ENCODE assay signal across 28 cellular contexts in genomic region chr20:731891-732560, GRCh38. TPM values are rescaled to one million over a fixed set of nuclear protein-coding genes. Genes with fewer than 3 reads are reported as not detected.
"Had no signal": no experiment of that assay in that cellular context is flagged by ENCODE, and none has a peak within 500 bp of the region (broad histone marks: within the 10 kb centered on the region; RNA-seq: fewer than 3 reads in every experiment).

No MANE protein-coding gene starts in this region.

- H3K9me3 ChIP-seq: colonic mucosa, gastroesophageal sphincter, neutrophil, suprapubic skin, thyroid gland had no signal

- H3K4me3 ChIP-seq: cardiac muscle cell, colonic mucosa, gastroesophageal sphincter, skin epidermis, suprapubic skin, thyroid gland had no signal

- H3K27ac Mint-ChIP-seq: endodermal cell; naive thymus-derived CD4-positive, alpha-beta T cell; nephron progenitor cell had no signal

- H3K9me3 Mint-ChIP-seq: endodermal cell, nephron progenitor cell had no signal

- DNase-seq: cerebellar nuclear complex; colonic mucosa; effector CD4-positive, alpha-beta T cell; endodermal cell; erythroblast; naive thymus-derived CD4-positive, alpha-beta T cell; nephron progenitor cell; stimulated activated CD4-positive, alpha-beta T cell treated with anti-CD3 and anti-CD28 coated beads, Interleukin-2, amount 100 ng/mL, for 48 hours; stimulated activated naive CD4-positive, alpha-beta T cell treated with Interleukin-2 at 50 U/mL for 16 hours; thyroid gland had no signal

- H3K4me3 Mint-ChIP-seq: endodermal cell; naive thymus-derived CD4-positive, alpha-beta T cell; nephron progenitor cell had no signal

- H3K36me3 ChIP-seq: cardiac muscle cell, colonic mucosa, gastroesophageal sphincter, neutrophil, suprapubic skin, thyroid gland had no signal

- ATAC-seq: gastroesophageal sphincter; naive thymus-derived CD4-positive, alpha-beta T cell; sciatic nerve had no signal

- H3K27ac ChIP-seq: cardiac muscle cell, colonic mucosa, gastroesophageal sphincter, neutrophil, skin epidermis, suprapubic skin, thyroid gland had no signal

- H3K4me1 ChIP-seq: colonic mucosa had no signal

RNA-seq across cellular contexts. Expression of gene SLC52A3, which starts 36.3 kb away (rescaled TPM):
- total RNA-seq: endothelial cell of umbilical vein; fibroblast of lung; fibroblast of villous mesenchyme; mononuclear cell; naive thymus-derived CD4-positive, alpha-beta T cell; osteoblast; pulmonary artery endothelial cell had no signal
- polyA plus RNA-seq: cardiac muscle cell; endothelial cell of umbilical vein; fibroblast of lung; naive thymus-derived CD4-positive, alpha-beta T cell had no signal

RNA-seq across cellular contexts. Expression of gene SCRT2, which starts 56.4 kb away (rescaled TPM):
- total RNA-seq: cardiac muscle cell; colonic mucosa; dermis microvascular lymphatic vessel endothelial cell; endodermal cell; endothelial cell of umbilical vein; fibroblast of lung; fibroblast of villous mesenchyme; gastroesophageal sphincter; kidney epithelial cell; liver; lung microvascular endothelial cell; mesenteric fat pad; mononuclear cell; naive thymus-derived CD4-positive, alpha-beta T cell; osteoblast; pulmonary artery endothelial cell; sciatic nerve; suprapubic skin; thyroid gland; urinary bladder had no signal
- polyA plus RNA-seq: cardiac muscle cell; endothelial cell of umbilical vein; fibroblast of lung; liver; naive thymus-derived CD4-positive, alpha-beta T cell; urinary bladder had no signal
